Comparison of ENCODE assay signal across 8 cellular contexts in the genomic region with DNA sequence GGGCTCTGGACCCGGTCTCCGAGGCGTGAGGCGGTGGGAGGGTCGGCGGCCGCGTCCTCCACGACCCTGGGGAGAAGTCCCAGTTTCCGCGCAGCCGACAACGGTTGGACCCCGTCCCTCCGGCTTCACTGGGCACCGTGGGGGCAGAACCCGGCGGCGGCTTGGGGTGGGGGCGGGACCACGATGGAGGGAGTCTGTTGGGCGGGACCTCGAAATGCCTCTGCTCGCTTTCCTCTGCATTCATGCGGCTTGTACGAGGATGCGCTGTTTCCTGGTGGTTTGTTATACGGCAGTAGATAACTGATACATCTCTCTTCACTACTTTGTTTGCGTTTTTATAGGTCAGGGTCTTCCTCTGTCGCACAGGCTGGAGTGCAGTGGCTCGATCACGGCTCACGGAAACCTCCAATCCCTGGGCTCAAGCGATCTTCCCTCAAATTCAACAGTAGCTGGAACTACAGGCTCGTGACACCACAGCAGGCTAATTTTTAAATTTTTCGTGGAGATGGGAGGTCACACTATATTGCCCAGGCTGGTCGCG. TPM values are rescaled to one million over a fixed set of nuclear protein-coding genes. Genes with fewer than 3 reads are reported as not detected.
DNase-seq lines count a peak whose midpoint lies in the region; ATAC-seq and TF ChIP-seq lines count a peak whose summit lies in the region.

No MANE protein-coding gene starts in this region.

- peak overlapping the region; percentile 98 for H2AFZ ChIP-seq in osteoblast (ENCODE audit: low read length)

- in situ Hi-C loops in ACHN (cut with HindIII; ENCODE audit: low pct_ligation_motif_present, low pct_unique_long_range_greater_than_20kb, low sequenced_read_pairs), result no loop called here

- H3K79me2 ChIP-seq in osteoblast (ENCODE audit: insufficient read depth, low read length), result no peaks in the 10 kb centered on the region

- WGBS in gastroesophageal sphincter (ENCODE audit: low coverage in 1 of 2), 2 donors, result 39 to 77% methylated on average over 5 to 13 of the region's 38 CpGs

- no peak for TF ChIP-seq CTCF in GM12865 (IDR thresholded peaks at IDR 0.05; ENCODE audit: insufficient read depth, low read depth, low read length, missing control alignments)
- no peak for TF ChIP-seq CTCF in gastroesophageal sphincter (IDR thresholded peaks at IDR 0.05)
- TF ChIP-seq CTCF in osteoblast (IDR thresholded peaks at IDR 0.05; ENCODE audit: extremely low read depth, low read depth, low read length), result no peak
- no peak for TF ChIP-seq CTCF in thoracic aorta (IDR thresholded peaks at IDR 0.05)

- DNase-seq in GM12865 (ENCODE audit: low read depth) (peak; percentile 41), NCI-H82 treated with DMSO at 0.1 percent for 48 hours (lab: John Stamatoyannopoulos, UW; ENCODE audit: unreplicated experiment) (peak; percentile 0), osteoblast (ENCODE audit: insufficient read length, low spot score, missing footprints) (peak; percentile 74), thoracic aorta (ENCODE audit: low spot score) (peak; percentile 31), putamen (ENCODE audit: low spot score) (no peak), ACHN (no peak)
- peak; percentile 53 for DNase-seq in activated gamma-delta T cell treated with anti-CD3 and anti-CD28 coated beads, Interleukin-2, amount 50 U/mL, for 16 hours (ENCODE audit: low read depth)

- peaks cover 0 to 39% (median 0%) of the 10 kb centered on the region in 3 donors for H3K4me1 ChIP-seq in gastroesophageal sphincter
- peaks cover 7% of the 10 kb centered on the region for H3K4me1 ChIP-seq in osteoblast (ENCODE audit: insufficient read depth, low read length)
- H3K4me1 ChIP-seq in thoracic aorta (ENCODE audit: control insufficient read depth in 1 of 2, low read depth in 2 of 2), result peaks cover 0 to 13% of the 10 kb centered on the region in 2 donors

- TF ChIP-seq EP300 in gastroesophageal sphincter (IDR thresholded peaks at IDR 0.05), result no peak

- H3K27ac ChIP-seq in gastroesophageal sphincter (peak overlapping the region; percentile 91 to 97 (median 96)), osteoblast (ENCODE audit: low read depth, low read length) (peak overlapping the region; percentile 58), thoracic aorta (peak overlapping the region; percentile 95 to 97)

- peak overlapping the region; percentile 90 for H3K4me2 ChIP-seq in osteoblast (ENCODE audit: insufficient read depth, low read length)

- H3K4me3 ChIP-seq in GM12865 (ENCODE audit: low read depth, low read length) (peak overlapping the region; percentile 57), gastroesophageal sphincter (peak overlapping the region; percentile 51 to 76), osteoblast (ENCODE audit: insufficient read depth, low read length) (peak overlapping the region; percentile 85), thoracic aorta (peak overlapping the region; percentile 85)

- H3K9me3 ChIP-seq in gastroesophageal sphincter (no peaks in the 10 kb centered on the region), osteoblast (ENCODE audit: low read depth, low read length) (no peaks in the 10 kb centered on the region), thoracic aorta (no peaks in the 10 kb centered on the region)

- no peaks in the 10 kb centered on the region for H3K36me3 ChIP-seq in gastroesophageal sphincter
- no peaks in the 10 kb centered on the region for H3K36me3 ChIP-seq in osteoblast (ENCODE audit: insufficient read depth, low read length)
- H3K36me3 ChIP-seq in thoracic aorta, result no peaks in the 10 kb centered on the region

- no peaks in the 10 kb centered on the region for H4K20me1 ChIP-seq in osteoblast (ENCODE audit: insufficient read depth, low read length)

- peak; percentile 29 for ATAC-seq in gastroesophageal sphincter
- no peak for ATAC-seq in thoracic aorta (ENCODE audit: insufficient number of reproducible peaks, low FRiP score, low read depth)

- no peaks in the 10 kb centered on the region for H3K27me3 ChIP-seq in gastroesophageal sphincter
- no peaks in the 10 kb centered on the region for H3K27me3 ChIP-seq in osteoblast (ENCODE audit: insufficient read depth, low read length)
- no peaks in the 10 kb centered on the region for H3K27me3 ChIP-seq in thoracic aorta (replicated peaks; ENCODE audit: insufficient read depth)

- TF ChIP-seq POLR2A in gastroesophageal sphincter (IDR thresholded peaks at IDR 0.05), result no peak

RNA-seq across cellular contexts. Expression of a gene that starts 24.6 kb away (rescaled TPM):
- total RNA-seq in gastroesophageal sphincter (10 to 100 TPM; 10.5 to 36.1 (median 20.4) TPM), osteoblast (14.1 and 17.7 TPM in 2 replicates), thoracic aorta (10 to 100 TPM; 44.0 to 54.6 TPM)

RNA-seq across cellular contexts. Expression of a gene that starts 25.8 kb away (rescaled TPM):
- total RNA-seq in gastroesophageal sphincter (10 to 100 TPM; 17.2 to 27.1 (median 24.0) TPM), osteoblast (23.9 and 25.0 TPM in 2 replicates), thoracic aorta (10 to 100 TPM; 28.9 to 64.8 TPM)

RNA-seq across cellular contexts. Expression of a gene that starts 34.6 kb away (rescaled TPM):
- total RNA-seq in gastroesophageal sphincter, result 100 to 1,000 TPM; 420 to 701 (median 653) TPM
- 82.5 and 111 TPM in 2 replicates for total RNA-seq in osteoblast
- 100 to 1,000 TPM; 210 to 414 TPM for total RNA-seq in thoracic aorta

RNA-seq across cellular contexts. Expression of a gene that starts 42.0 kb away (rescaled TPM):
- total RNA-seq in gastroesophageal sphincter (100 to 1,000 TPM; 137 to 160 (median 153) TPM), osteoblast (53.9 and 62.6 TPM in 2 replicates), thoracic aorta (10 to 100 TPM; 76.5 to 79.4 TPM)

Comparison
In these comparisons a context has a peak if more than half of its experiments do, and no peak if none do; other contexts are left out.
1. DNase-seq: peak in GM12865 (single experiment), NCI-H82 treated with DMSO at 0.1 percent for 48 hours (single experiment), activated gamma-delta T cell treated with anti-CD3 and anti-CD28 coated beads, Interleukin-2, amount 50 U/mL, for 16 hours (single experiment), osteoblast (single experiment) and thoracic aorta (single experiment); none in putamen (single experiment) and ACHN (single experiment).
2. Peak in every context shown above with its lines, with median percentiles within 50 percentile points of each other: H3K4me3 ChIP-seq and H3K27ac ChIP-seq.